ENCODE assay signal across 11 cellular contexts in genomic region chr6:42118162-42119001, GRCh38. TPM values are rescaled to one million over a fixed set of nuclear protein-coding genes. Genes with fewer than 3 reads are reported as not detected.
DNase-seq lines count a peak whose midpoint lies in the region; ATAC-seq and TF ChIP-seq lines count a peak whose summit lies in the region.
"Had no signal": no experiment of that assay in that cellular context is flagged by ENCODE, and none has a peak within 500 bp of the region (broad histone marks: within the 10 kb centered on the region; RNA-seq: fewer than 3 reads in every experiment).

No MANE protein-coding gene starts in this region.

- TF ChIP-seq POLR2A in erythroblast (IDR thresholded peaks at IDR 0.05; ENCODE audit: low read length): no peak

- peak; percentile 8 for DNase-seq in NCI-H460 (ENCODE audit: extremely low read depth, low read depth)
- peak; percentile 29 to 36 for DNase-seq in erythroblast (lab: John Stamatoyannopoulos, UW)
- DNase-seq in nephron progenitor cell: no peak
- DNase-seq in NCI-H82 (lab: John Stamatoyannopoulos, UW): no peak
- no peak for DNase-seq in activated CD4-positive, alpha-beta T cell treated with anti-CD3 and anti-CD28 coated beads, Interleukin-2, amount 50 U/mL, for 4 hours
- DNase-seq in cortex of kidney (lab: John Stamatoyannopoulos, UW): no peak
- DNase-seq: activated T-cell treated with anti-CD3 and anti-CD28 coated beads, Interleukin-2, amount 50 U/mL, for 48 hours; stimulated activated naive CD4-positive, alpha-beta T cell had no signal

- peaks cover 41% of the 10 kb centered on the region for H3K4me1 Mint-ChIP-seq in nephron progenitor cell

- TF ChIP-seq CTCF in C4-2B (conservative IDR thresholded peaks at IDR 0.05) (no peak), nephron progenitor cell (IDR thresholded peaks at IDR 0.05) (no peak)

- no peak overlapping the region for H3K4me3 Mint-ChIP-seq in nephron progenitor cell

- peaks cover 3% of the 10 kb centered on the region for H3K9me3 Mint-ChIP-seq in nephron progenitor cell

- no peaks in the 10 kb centered on the region for H3K36me3 Mint-ChIP-seq in nephron progenitor cell (ENCODE audit: low read depth)

- no peak for ATAC-seq in HG03196 (IDR thresholded peaks at IDR 0.05; ENCODE audit: unreplicated experiment)

- H3K27ac Mint-ChIP-seq in nephron progenitor cell: peak overlapping the region; percentile 59

- peaks cover 8% of the 10 kb centered on the region for H3K27me3 Mint-ChIP-seq in nephron progenitor cell (ENCODE audit: low read depth, poor library complexity)

- H3K27ac ChIP-seq in C4-2B: peak overlapping the region; percentile 76
- H3K27ac ChIP-seq: neutrophil had no signal

RNA-seq across cellular contexts. Expression of gene C6orf132, which starts 24.0 kb away (rescaled TPM):
- total RNA-seq in NCI-H460 (2014; rRNA removed; shearing (Covaris generic)): not detected in 2 replicates
- not detected in 2 replicates for polyA plus RNA-seq in NCI-H460 (2014; cell fraction: nucleus; rRNA removed)

RNA-seq across cellular contexts. Expression of gene GUCA1A, which starts 54.8 kb away (rescaled TPM):
- not detected in 2 replicates for total RNA-seq in NCI-H460 (2014; rRNA removed; shearing (Covaris generic))
- not detected in 2 replicates for polyA plus RNA-seq in NCI-H460 (2014; cell fraction: nucleus; rRNA removed)

Comparison
In these comparisons a context has a peak if more than half of its experiments do, and no peak if none do; other contexts are left out.
1. DNase-seq: peak in NCI-H460 (single experiment) and erythroblast (2 of 2); none in nephron progenitor cell (single experiment), NCI-H82 (single experiment), activated CD4-positive, alpha-beta T cell treated with anti-CD3 and anti-CD28 coated beads, Interleukin-2, amount 50 U/mL, for 4 hours (0 of 2) and cortex of kidney (single experiment).